9 cellular contexts compared by ENCODE assay signal in the genomic region with DNA sequence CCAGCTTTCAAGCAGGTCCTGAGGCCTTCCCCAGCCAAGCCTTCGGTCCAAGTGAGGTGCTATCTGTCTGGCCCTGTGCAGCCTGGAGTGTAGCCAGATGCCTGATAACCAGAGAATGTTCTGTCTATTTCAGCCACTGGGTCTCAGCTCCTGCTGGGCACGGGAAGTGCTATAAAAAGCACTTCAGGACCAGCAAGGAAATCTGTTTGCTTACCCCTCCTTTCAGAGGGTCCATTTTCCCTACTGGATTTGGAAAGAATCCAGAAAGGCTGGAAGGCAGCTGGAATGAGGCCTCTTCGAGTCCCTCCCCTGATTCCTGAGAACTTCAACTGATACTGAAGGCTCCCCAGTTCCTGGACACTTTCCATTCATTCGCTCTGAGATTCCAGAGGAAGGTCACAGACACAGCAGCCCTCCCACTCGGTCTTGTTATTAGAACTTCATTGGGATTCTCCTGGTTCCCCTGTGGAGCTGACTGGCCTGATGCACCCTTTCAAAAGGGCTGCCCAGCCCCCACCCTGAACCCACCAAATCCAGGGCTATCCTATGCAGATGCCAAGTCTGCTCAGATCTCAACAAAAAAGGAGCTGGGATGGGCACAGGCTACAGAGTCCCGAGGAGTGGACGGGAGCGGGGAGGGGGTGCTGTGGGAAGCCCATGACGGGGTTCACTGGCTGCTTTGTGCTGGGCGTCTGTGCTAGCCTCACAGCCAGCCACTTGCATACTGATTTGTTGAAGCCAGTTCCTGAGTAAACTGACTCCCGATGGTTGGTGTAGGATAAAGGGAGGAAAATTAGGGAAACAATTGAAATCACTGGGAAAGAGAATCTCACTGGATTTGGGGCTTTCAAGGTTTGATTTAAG.
DNase-seq lines count a peak whose midpoint lies in the region; TF ChIP-seq lines count a peak whose summit lies in the region.
"Had no signal": no experiment of that assay in that cellular context is flagged by ENCODE, and none has a peak within 500 bp of the region (broad histone marks: within the 10 kb centered on the region; RNA-seq: fewer than 3 reads in every experiment).

No MANE protein-coding gene starts in this region.

- H3K36me3 ChIP-seq in iPS-20b (ENCODE audit: insufficient read depth, low read depth, low read length) (peaks cover 45% of the 10 kb centered on the region), stomach smooth muscle (ENCODE audit: control insufficient read depth in 2 of 2, insufficient read depth in 2 of 2, low read length in 2 of 2) (peaks cover 4 to 10% of the 10 kb centered on the region in 2 donors)

- intact Hi-C loops in CD14-positive monocyte (cut with micrococcal nuclease) = no loop called here

- no peak overlapping the region for H3K9ac ChIP-seq in iPS-20b (ENCODE audit: low read depth, low read length)
- peak overlapping the region in 1 of 2 donors; percentile 42 for H3K9ac ChIP-seq in stomach smooth muscle (ENCODE audit: low read length in 2 of 2)

- no peak overlapping the region for H3K4me3 Mint-ChIP-seq in brain
- H3K4me3 Mint-ChIP-seq in CD14-positive monocyte = no peak overlapping the region
- H3K4me3 Mint-ChIP-seq: dendritic cell treated with granulocyte-macrophage colony-stimulating factor and Interleukin-4, amounts not matched to agents 40 ng/mL and 50 ng/mL, for 4 days had no signal

- peaks cover 40% of the 10 kb centered on the region for H3K4me1 Mint-ChIP-seq in brain
- no peaks in the 10 kb centered on the region for H3K4me1 Mint-ChIP-seq in CD14-positive monocyte

- peaks cover 2% of the 10 kb centered on the region for H3K27me3 Mint-ChIP-seq in brain
- peaks cover 0 to 13% (median 4%) of the 10 kb centered on the region in 3 donors for H3K27me3 Mint-ChIP-seq in CD14-positive monocyte (ENCODE audit: low read depth in 3 of 3)

- H3K9me3 ChIP-seq in iPS-20b (ENCODE audit: insufficient read depth, low read depth, low read length) (no peaks in the 10 kb centered on the region), stomach smooth muscle (ENCODE audit: control insufficient read depth in 2 of 2, low read length in 2 of 2) (no peaks in the 10 kb centered on the region)

- H3K27ac Mint-ChIP-seq in brain (peak overlapping the region in 4 of 5 experiments; percentile 49 to 84 (median 74)), CD14-positive monocyte (peak overlapping the region in 1 of 7 donors; percentile 24)
- H3K27ac Mint-ChIP-seq: dendritic cell treated with granulocyte-macrophage colony-stimulating factor and Interleukin-4, amounts not matched to agents 40 ng/mL and 50 ng/mL, for 4 days had no signal

- no peaks in the 10 kb centered on the region for H3K27me3 ChIP-seq in iPS-20b (ENCODE audit: insufficient read depth, low read length)
- H3K27me3 ChIP-seq in stomach smooth muscle (ENCODE audit: control insufficient read depth in 1 of 2, insufficient read depth in 2 of 2, low read length in 2 of 2) = no peaks in the 10 kb centered on the region

- TF ChIP-seq CTCF in brain (conservative IDR thresholded peaks at IDR 0.05) (no peak), CD14-positive monocyte (IDR thresholded peaks at IDR 0.05) (no peak)

- no peaks in the 10 kb centered on the region for H3K9me3 Mint-ChIP-seq in brain
- H3K9me3 Mint-ChIP-seq in CD14-positive monocyte = no peaks in the 10 kb centered on the region
- H3K9me3 Mint-ChIP-seq: dendritic cell treated with granulocyte-macrophage colony-stimulating factor and Interleukin-4, amounts not matched to agents 40 ng/mL and 50 ng/mL, for 4 days had no signal

- no peaks in the 10 kb centered on the region for H3K36me3 Mint-ChIP-seq in brain
- no peaks in the 10 kb centered on the region for H3K36me3 Mint-ChIP-seq in CD14-positive monocyte

- H3K4me3 ChIP-seq in iPS-20b (ENCODE audit: low read length) = no peak overlapping the region
- peak overlapping the region in 1 of 2 donors; percentile 29 for H3K4me3 ChIP-seq in stomach smooth muscle (ENCODE audit: low read length in 2 of 2)

- DNase-seq in NCI-H146 treated with DMSO at 0.1 percent for 48 hours (lab: John Stamatoyannopoulos, UW; ENCODE audit: unreplicated experiment) (peak; percentile 82), NOMO-1 treated with DMSO at 0.1 percent for 48 hours (lab: John Stamatoyannopoulos, UW; ENCODE audit: unreplicated experiment) (no peak), CD14-positive monocyte (ENCODE audit: low spot score) (no peak), islet precursor cell (no peak)
- DNase-seq in activated effector memory CD4-positive, alpha-beta T cell treated with Interleukin-2 at 50 U/mL for 16 hours = no peak

- peaks cover 13% of the 10 kb centered on the region; the same call in 1 of the 2 replicates for H3K4me1 ChIP-seq in iPS-20b (ENCODE audit: insufficient read depth, low read length)
- H3K4me1 ChIP-seq in stomach smooth muscle (ENCODE audit: control insufficient read depth, insufficient read depth, low read length) = peaks cover 19% of the 10 kb centered on the region

- peak overlapping the region; percentile 11 for H3K27ac ChIP-seq in iPS-20b (ENCODE audit: low read length)
- H3K27ac ChIP-seq in stomach smooth muscle (ENCODE audit: low read length) = peak overlapping the region; percentile 37
